ENCODE assay signal across 16 cellular contexts in genomic region chr3:193510154-193510553, GRCh38. TPM values are rescaled to one million over a fixed set of nuclear protein-coding genes. Genes with fewer than 3 reads are reported as not detected.
DNase-seq lines count a peak whose midpoint lies in the region; ATAC-seq and TF ChIP-seq lines count a peak whose summit lies in the region.
"Had no signal": no experiment of that assay in that cellular context is flagged by ENCODE, and none has a peak within 500 bp of the region (broad histone marks: within the 10 kb centered on the region; RNA-seq: fewer than 3 reads in every experiment).

No MANE protein-coding gene starts in this region.

- no TSS peak for BruUV-seq in PC-9 (replicated peaks; lab: Mats Ljungman, UMichigan)

- H3K9me3 ChIP-seq in neural cell (ENCODE audit: low read length) (no peaks in the 10 kb centered on the region), PC-9 (ENCODE audit: insufficient read depth, low read depth) (no peaks in the 10 kb centered on the region)
- H3K9me3 ChIP-seq: BLaER1 had no signal

- POLR2A ChIA-PET in PC-9 (lab: Charles Lee; ENCODE audit: unreplicated experiment) = no interaction called here

- TF ChIP-seq RAD21 in neural cell (conservative IDR thresholded peaks at IDR 0.05) = no peak

- H3K36me3 ChIP-seq in GM23338 (ENCODE audit: insufficient read depth) (no peaks in the 10 kb centered on the region), neural cell (ENCODE audit: insufficient read depth, low read length) (no peaks in the 10 kb centered on the region), PC-9 (ENCODE audit: low read depth) (no peaks in the 10 kb centered on the region)

- DNase-seq in GM23338 (ENCODE audit: low spot score) (no peak), astrocyte of the hippocampus (ENCODE audit: low read depth, low spot score) (peak; percentile 1), D341Med (ENCODE audit: low spot score) (no peak), PC-9 (no peak)
- DNase-seq in activated CD4-positive, alpha-beta T cell treated with anti-CD3 and anti-CD28 coated beads for 48 hours = no peak
- DNase-seq: 8988T; Calu3; CD4-positive, alpha-beta memory T cell; HCEC 1CT had no signal

- H2AFZ ChIP-seq in GM23338 = peak overlapping the region; percentile 80
- H2AFZ ChIP-seq in neural cell (ENCODE audit: low read depth, low read length) = no peak overlapping the region
- H2AFZ ChIP-seq in PC-9 = no peak overlapping the region

- no peaks in the 10 kb centered on the region for H3K27me3 Mint-ChIP-seq in GM23338 (ENCODE audit: insufficient read depth, low read depth, poor library complexity)

- peaks cover 6% of the 10 kb centered on the region; the same call in 2 of the 3 replicates for H3K4me1 Mint-ChIP-seq in GM23338
- H3K4me1 Mint-ChIP-seq: CD14-positive monocyte; CD4-positive, alpha-beta memory T cell had no signal

- intact Hi-C loops in PC-9 (cut with micrococcal nuclease; ENCODE audit: unreplicated experiment) = no loop called here

- no peaks in the 10 kb centered on the region for H3K27me3 ChIP-seq in GM23338 (ENCODE audit: insufficient read depth)
- no peaks in the 10 kb centered on the region for H3K27me3 ChIP-seq in neural cell (ENCODE audit: insufficient read depth, low read depth, low read length)
- H3K27me3 ChIP-seq in PC-9 (ENCODE audit: insufficient read depth, low read depth) = peaks cover 83% of the 10 kb centered on the region
- H3K27me3 ChIP-seq: BLaER1 had no signal

- H3K36me3 Mint-ChIP-seq in GM23338 (ENCODE audit: low read depth) = no peaks in the 10 kb centered on the region
- H3K36me3 Mint-ChIP-seq: CD14-positive monocyte had no signal

- TF ChIP-seq EP300 in neural cell (conservative IDR thresholded peaks at IDR 0.05; ENCODE audit: poor library complexity, severe bottlenecking) = peak; percentile 82

- ATAC-seq in GM23338 (no peak), HG02571 (IDR thresholded peaks at IDR 0.05; ENCODE audit: unreplicated experiment) (no peak)

- no peak overlapping the region for H3K27ac Mint-ChIP-seq in GM23338
- H3K27ac Mint-ChIP-seq: CD14-positive monocyte; CD4-positive, alpha-beta memory T cell had no signal

- H3K79me2 ChIP-seq in GM23338 (replicated peaks; ENCODE audit: insufficient read depth) (no peaks in the 10 kb centered on the region), neural cell (replicated peaks; ENCODE audit: insufficient read depth, low read length) (no peaks in the 10 kb centered on the region), PC-9 (ENCODE audit: low read depth) (no peaks in the 10 kb centered on the region)

- no peak overlapping the region for H3K9ac ChIP-seq in neural cell (ENCODE audit: low read length)
- H3K9ac ChIP-seq: BLaER1 had no signal

- H3K4me3 Mint-ChIP-seq in GM23338 = no peak overlapping the region
- H3K4me3 Mint-ChIP-seq: CD14-positive monocyte; CD4-positive, alpha-beta memory T cell had no signal

- H3K4me3 ChIP-seq in GM23338 (no peak overlapping the region), neural cell (ENCODE audit: low read length) (peak overlapping the region; percentile 35), PC-9 (no peak overlapping the region)
- H3K4me3 ChIP-seq: BLaER1 had no signal

- TF ChIP-seq CTCF in GM23338 (conservative IDR thresholded peaks at IDR 0.05; ENCODE audit: low read depth in 2 of 2) = no peak
- no peak for TF ChIP-seq CTCF in neural cell (IDR thresholded peaks at IDR 0.05; ENCODE audit: poor library complexity, severe bottlenecking)
- no peak for TF ChIP-seq CTCF in PC-9 (conservative IDR thresholded peaks at IDR 0.05)

- H3K27ac ChIP-seq in GM23338 (ENCODE audit: low read depth) (no peak overlapping the region), neural cell (ENCODE audit: low read length) (peak overlapping the region; percentile 58), PC-9 (no peak overlapping the region)
- H3K27ac ChIP-seq: BLaER1, HL-60 had no signal

- H3K4me2 ChIP-seq in GM23338 (no peak overlapping the region), neural cell (ENCODE audit: low read length) (no peak overlapping the region), PC-9 (no peak overlapping the region)
- H3K4me2 ChIP-seq: BLaER1 had no signal

- 0 out of 2 replicates have a peak, but pooled peaks cover 10% of the 10 kb centered on the region for H3K9me2 ChIP-seq in GM23338 (ENCODE audit: insufficient read depth)
- no peaks in the 10 kb centered on the region for H3K9me2 ChIP-seq in neural cell (ENCODE audit: insufficient read depth, low read length)
- no peaks in the 10 kb centered on the region for H3K9me2 ChIP-seq in PC-9 (ENCODE audit: insufficient read depth)

- H4K20me1 ChIP-seq in GM23338 (replicated peaks; ENCODE audit: insufficient read depth) = no peaks in the 10 kb centered on the region
- H4K20me1 ChIP-seq in neural cell (ENCODE audit: insufficient read depth) = no peaks in the 10 kb centered on the region
- H4K20me1 ChIP-seq in PC-9 (ENCODE audit: insufficient read depth) = no peaks in the 10 kb centered on the region
- H4K20me1 ChIP-seq: BLaER1 had no signal

- H3K4me1 ChIP-seq in GM23338 (ENCODE audit: insufficient read depth) (no peaks in the 10 kb centered on the region), PC-9 (replicated peaks; ENCODE audit: insufficient read depth) (no peaks in the 10 kb centered on the region)
- H3K4me1 ChIP-seq: BLaER1 had no signal

- H3K9me3 Mint-ChIP-seq in GM23338 = no peaks in the 10 kb centered on the region
- H3K9me3 Mint-ChIP-seq: CD4-positive, alpha-beta memory T cell had no signal

- H3F3A ChIP-seq in GM23338 (replicated peaks; ENCODE audit: low read depth) = no peaks in the 10 kb centered on the region
- H3F3A ChIP-seq in neural cell (ENCODE audit: insufficient read depth, low read length, poor library complexity, severe bottlenecking) = no peaks in the 10 kb centered on the region
- H3F3A ChIP-seq in PC-9 (ENCODE audit: insufficient read depth, low read depth) = no peaks in the 10 kb centered on the region

- CTCF ChIA-PET in PC-9 (lab: Charles Lee) = no interaction called here

TF ChIP-seq in GM23338, 12 proteins besides CTCF, POLR2A, EP300 and RAD21:
- TF ChIP-seq CREB1 (CRISPR knock-in tag; IDR thresholded peaks at IDR 0.05; ENCODE audit: low read depth) (no peak), EZH2phosphoT487 (IDR thresholded peaks at IDR 0.05; ENCODE audit: unreplicated experiment) (no peak), ZNF114 (CRISPR knock-in tag; IDR thresholded peaks at IDR 0.05) (no peak), EZH2 (IDR thresholded peaks at IDR 0.05; ENCODE audit: low read depth, unreplicated experiment) (no peak), NANOG (IDR thresholded peaks at IDR 0.05; ENCODE audit: borderline replicate concordance) (no peak), JUNB (IDR thresholded peaks at IDR 0.05; ENCODE audit: unreplicated experiment) (no peak), POLR2AphosphoS5 (IDR thresholded peaks at IDR 0.05; ENCODE audit: low read depth) (no peak)

TF ChIP-seq in neural cell, 6 proteins besides CTCF, POLR2A, EP300 and RAD21:
- TF ChIP-seq POLR2AphosphoS5 (IDR thresholded peaks at IDR 0.05) (peak; percentile 62), REST (IDR thresholded peaks at IDR 0.05; ENCODE audit: borderline replicate concordance) (no peak)

RNA-seq across cellular contexts. Expression of gene ATP13A4, which starts 44.5 kb away (rescaled TPM):
- total RNA-seq in GM23338 (2014; rRNA removed; shearing (Covaris generic)) = not detected in 2 replicates
- polyA plus RNA-seq in GM23338 (2016; fragmentation: Nextera tagmentation; extraction: Ambion mirVana) (not detected in 2 replicates), neural cell (6.2 and 7.3 TPM in 2 replicates)
- 6.3 and 7.1 TPM in 2 replicates for polyA minus RNA-seq in neural cell
- total RNA-seq in PC-9 (2021) = 0.22 TPM in 1 of 2 replicates, not detected in the other
- total RNA-seq: A673, HT1080 had no signal
